Comparison of ENCODE assay signal across 23 cellular contexts in the genomic region with DNA sequence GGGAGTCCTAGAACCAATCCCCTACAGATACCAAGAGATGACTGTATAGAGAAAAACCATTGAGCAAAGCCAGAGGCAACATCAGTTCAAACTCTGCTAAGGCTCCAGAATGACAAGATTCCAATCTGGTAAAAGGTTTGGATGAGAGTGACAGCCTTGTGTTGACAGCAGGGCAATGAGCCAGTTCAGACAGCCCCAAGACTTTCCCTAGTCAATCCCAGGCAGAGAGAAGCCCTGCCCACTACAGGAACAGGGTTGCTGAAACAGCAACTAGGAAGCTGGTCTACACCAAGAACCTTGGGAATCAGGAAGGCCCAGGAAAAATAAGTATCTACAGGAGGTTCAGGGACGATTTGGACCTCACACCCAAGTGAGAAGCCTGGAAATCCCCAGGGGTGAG. TPM values are rescaled to one million over a fixed set of nuclear protein-coding genes. Genes with fewer than 3 reads are reported as not detected.
DNase-seq lines count a peak whose midpoint lies in the region; ATAC-seq, FAIRE-seq and TF ChIP-seq lines count a peak whose summit lies in the region.
"Had no signal": no experiment of that assay in that cellular context is flagged by ENCODE, and none has a peak within 500 bp of the region (broad histone marks: within the 10 kb centered on the region; RNA-seq: fewer than 3 reads in every experiment).

No MANE protein-coding gene starts in this region.

- WGBS in esophagus squamous epithelium, 2 donors, result 7 to 30% methylated on average over 1 of the region's 1 CpG
- 21% methylated on average over 1 of the region's 1 CpG for WGBS in prostate gland

- H3K27me3 ChIP-seq in RWPE2 (ENCODE audit: insufficient read depth, poor library complexity, severe bottlenecking), result no peaks in the 10 kb centered on the region
- H3K27me3 ChIP-seq in esophagus squamous epithelium, result no peaks in the 10 kb centered on the region
- no peaks in the 10 kb centered on the region for H3K27me3 ChIP-seq in prostate gland (replicated peaks; ENCODE audit: insufficient read depth)
- H3K27me3 ChIP-seq: brain microvascular endothelial cell, heart left ventricle, SJSA1 had no signal

- H3K9me3 ChIP-seq in RWPE2 (ENCODE audit: severe bottlenecking), result no peaks in the 10 kb centered on the region
- H3K9me3 ChIP-seq in esophagus squamous epithelium, result no peaks in the 10 kb centered on the region
- H3K9me3 ChIP-seq in prostate gland, result no peaks in the 10 kb centered on the region
- H3K9me3 ChIP-seq: Caco-2, SJSA1 had no signal

- H3K36me3 ChIP-seq in RWPE2 (ENCODE audit: low read depth) (no peaks in the 10 kb centered on the region), esophagus squamous epithelium (no peaks in the 10 kb centered on the region), prostate gland (no peaks in the 10 kb centered on the region)
- H3K36me3 ChIP-seq: brain microvascular endothelial cell, heart left ventricle had no signal

- no peak overlapping the region for H3K4me3 Mint-ChIP-seq in stimulated activated memory B cell treated with anti-CD40 and anti-IgM and Interleukin-4, amounts not matched to agents 10 μg/mL and 1 μg/mL and 100 μg/mL, for 72 hours
- H3K4me3 Mint-ChIP-seq: activated CD8-positive, alpha-beta memory T cell treated with anti-CD3 and anti-CD28 coated beads, Interleukin-2, amount 10 ng/mL, durations not matched to agents 7 days and 5 days; mesothelial cell of epicardium had no signal

- H3K27ac ChIP-seq in RWPE2 (ENCODE audit: poor library complexity, severe bottlenecking) (peak overlapping the region; percentile 76), esophagus squamous epithelium (peak overlapping the region; percentile 32 to 76 (median 66)), prostate gland (peak overlapping the region; percentile 9 to 67)
- H3K27ac ChIP-seq: brain microvascular endothelial cell, heart left ventricle, SJSA1 had no signal

- TF ChIP-seq CTCF in RWPE2 (IDR thresholded peaks at IDR 0.05; ENCODE audit: poor library complexity, severe bottlenecking) (no peak), esophagus squamous epithelium (IDR thresholded peaks at IDR 0.05) (no peak), prostate gland (IDR thresholded peaks at IDR 0.05) (no peak)

- no peaks in the 10 kb centered on the region for H3K9me3 Mint-ChIP-seq in stimulated activated memory B cell treated with anti-CD40 and anti-IgM and Interleukin-4, amounts not matched to agents 10 μg/mL and 1 μg/mL and 100 μg/mL, for 72 hours
- H3K9me3 Mint-ChIP-seq: mesothelial cell of epicardium had no signal

- no peak overlapping the region for H3K4me3 ChIP-seq in RWPE2 (ENCODE audit: severe bottlenecking)
- H3K4me3 ChIP-seq in esophagus squamous epithelium, result no peak overlapping the region
- H3K4me3 ChIP-seq in prostate gland, result no peak overlapping the region
- H3K4me3 ChIP-seq: heart left ventricle, SJSA1 had no signal

- DNase-seq in GM18507 (ENCODE audit: extremely low spot score, insufficient read length, low read depth) (no peak), RWPE2 (ENCODE audit: low spot score) (no peak), esophagus squamous epithelium (lab: John Stamatoyannopoulos, UW) (no peak), prostate gland (ENCODE audit: low spot score) (peak; percentile 58), cortex of kidney (lab: John Stamatoyannopoulos, UW) (no peak)
- DNase-seq: activated CD4-positive, alpha-beta T cell treated with anti-CD3 and anti-CD28 coated beads for 1 hour; activated CD8-positive, alpha-beta memory T cell treated with anti-CD3 and anti-CD28 coated beads, Interleukin-2, amount 10 ng/mL, durations not matched to agents 7 days and 5 days; activated naive CD4-positive, alpha-beta T cell treated with anti-CD3 and anti-CD28 coated beads, Interleukin-2, amount 50 U/mL, for 16 hours; brain microvascular endothelial cell; Caco-2; GF-D8; heart left ventricle; NCI-H1930; NCI-H510A treated with DMSO at 0.1 percent for 48 hours; OCI-M1; retina; T1000 had no signal

- H3K27ac Mint-ChIP-seq in stimulated activated memory B cell treated with anti-CD40 and anti-IgM and Interleukin-4, amounts not matched to agents 10 μg/mL and 1 μg/mL and 100 μg/mL, for 72 hours, result no peak overlapping the region
- H3K27ac Mint-ChIP-seq: activated CD8-positive, alpha-beta memory T cell treated with anti-CD3 and anti-CD28 coated beads, Interleukin-2, amount 10 ng/mL, durations not matched to agents 7 days and 5 days; mesothelial cell of epicardium had no signal

- ATAC-seq in RWPE2 (ENCODE audit: low read depth) (no peak), HG02840 (IDR thresholded peaks at IDR 0.05; ENCODE audit: low FRiP score, unreplicated experiment) (no peak)
- no peak for ATAC-seq in stimulated activated memory B cell treated with anti-CD40 and anti-IgM and Interleukin-4, amounts not matched to agents 10 μg/mL and 1 μg/mL and 100 μg/mL, for 72 hours
- ATAC-seq: activated CD8-positive, alpha-beta memory T cell treated with anti-CD3 and anti-CD28 coated beads, Interleukin-2, amount 10 ng/mL, durations not matched to agents 7 days and 5 days; heart left ventricle had no signal

- peaks cover 33% of the 10 kb centered on the region for H3K4me1 ChIP-seq in RWPE2 (ENCODE audit: insufficient read depth, poor library complexity, severe bottlenecking)
- peaks cover 24 to 59% (median 24%) of the 10 kb centered on the region in 3 donors for H3K4me1 ChIP-seq in esophagus squamous epithelium
- no peaks in the 10 kb centered on the region for H3K4me1 ChIP-seq in prostate gland (replicated peaks)

- H3K36me3 Mint-ChIP-seq in stimulated activated memory B cell treated with anti-CD40 and anti-IgM and Interleukin-4, amounts not matched to agents 10 μg/mL and 1 μg/mL and 100 μg/mL, for 72 hours, result no peaks in the 10 kb centered on the region

- intact Hi-C loops in esophagus squamous epithelium (cut with DNase I), result no loop called here
- intact Hi-C loops in prostate gland (cut with DNase I), result no loop called here

- peaks cover 21% of the 10 kb centered on the region for H3K27me3 Mint-ChIP-seq in stimulated activated memory B cell treated with anti-CD40 and anti-IgM and Interleukin-4, amounts not matched to agents 10 μg/mL and 1 μg/mL and 100 μg/mL, for 72 hours

- peak; percentile 72 for FAIRE-seq in GM18507 (lab: Jason Lieb, UNC)
- FAIRE-seq: GM12892, islet of Langerhans had no signal

- no peak for TF ChIP-seq POLR2A in esophagus squamous epithelium (IDR thresholded peaks at IDR 0.05)
- no peak for TF ChIP-seq POLR2A in prostate gland (IDR thresholded peaks at IDR 0.05)

- H3K4me1 Mint-ChIP-seq in stimulated activated memory B cell treated with anti-CD40 and anti-IgM and Interleukin-4, amounts not matched to agents 10 μg/mL and 1 μg/mL and 100 μg/mL, for 72 hours, result peaks cover 25% of the 10 kb centered on the region

RNA-seq across cellular contexts. Expression of a gene that starts 3.3 kb away (rescaled TPM):
- total RNA-seq in esophagus squamous epithelium (10 to 100 TPM in 2 of 4 donors, 1 to 10 TPM in 2; 5.6 to 18.7 (median 11.1) TPM), prostate gland (10 to 100 TPM in 1 of 2 donors, 1 to 10 TPM in 1; 7.0 to 21.1 TPM)

RNA-seq across cellular contexts. Expression of a gene that starts 29.3 kb away (rescaled TPM):
- total RNA-seq in esophagus squamous epithelium (100 to 1,000 TPM; 404 to 773 (median 503) TPM), prostate gland (100 to 1,000 TPM; 457 to 522 TPM)

RNA-seq across cellular contexts. Expression of a gene that starts 35.4 kb away (rescaled TPM):
- 10 to 100 TPM; 21.1 to 57.3 (median 26.7) TPM for total RNA-seq in esophagus squamous epithelium
- 10 to 100 TPM; 19.9 to 26.9 TPM for total RNA-seq in prostate gland
